Comparison of ENCODE assay signal across 8 cellular contexts in the genomic region with DNA sequence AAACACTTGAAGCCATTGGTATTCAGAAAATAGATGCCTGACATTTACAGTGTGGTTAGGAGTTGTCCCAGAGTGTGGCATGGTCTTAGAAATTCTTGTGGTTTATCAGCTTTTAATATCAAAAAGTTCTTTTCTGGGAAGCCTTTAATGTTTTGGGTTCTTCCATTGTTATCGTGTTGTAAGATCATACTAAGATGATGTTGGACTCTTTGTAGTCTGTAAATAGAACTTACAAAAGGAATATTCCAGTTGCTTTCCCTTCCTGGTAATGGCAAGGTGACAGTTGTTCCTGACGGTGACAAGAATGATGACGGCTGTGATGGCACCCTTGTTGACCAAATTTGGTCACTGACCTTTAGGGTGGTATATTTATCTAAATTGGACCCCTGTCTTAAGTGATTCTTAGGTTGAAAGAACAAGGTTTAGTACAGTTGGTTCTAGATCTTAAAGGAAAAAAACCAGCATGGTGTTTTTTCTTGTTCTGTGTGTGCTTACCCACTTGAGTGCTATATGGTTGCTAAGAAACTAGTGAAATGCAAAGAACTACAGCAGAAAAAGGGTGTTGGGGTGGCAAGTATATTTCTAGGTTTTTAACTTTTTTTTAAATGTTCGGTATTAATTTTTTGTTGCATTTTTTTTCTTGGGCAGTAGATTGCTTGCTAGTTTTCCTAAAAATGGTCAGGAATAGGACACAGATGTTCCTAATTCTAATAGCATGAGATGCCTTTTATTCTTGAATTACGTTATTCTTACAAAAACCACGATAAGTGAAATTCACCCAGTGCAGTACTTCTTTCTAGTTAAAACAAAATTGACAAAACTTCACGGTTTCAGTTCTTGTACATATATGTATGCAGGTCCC. TPM values are rescaled to one million over a fixed set of nuclear protein-coding genes. Genes with fewer than 3 reads are reported as not detected.
DNase-seq lines count a peak whose midpoint lies in the region; ATAC-seq and TF ChIP-seq lines count a peak whose summit lies in the region.

No MANE protein-coding gene starts in this region.

- H3K79me2 ChIP-seq in ACC112 (ENCODE audit: control insufficient read depth, insufficient read depth, low read length, unreplicated experiment) = peaks cover 67% of the 10 kb centered on the region

- peak overlapping the region; percentile 98 for H3K4me3 ChIP-seq in ACC112 (ENCODE audit: low read depth, low read length)
- H3K4me3 ChIP-seq in HUES64 (ENCODE audit: low read length) = peak overlapping the region; percentile 86
- peak overlapping the region; percentile 67 for H3K4me3 ChIP-seq in astrocyte of the cerebellum (ENCODE audit: low read depth, low read length)
- peak overlapping the region; percentile 86 for H3K4me3 ChIP-seq in mesodermal cell (ENCODE audit: extremely low read depth, insufficient read depth, low read length, poor library complexity, severe bottlenecking)

- H3K27ac ChIP-seq in ACC112 (ENCODE audit: low read depth, low read length) (peak overlapping the region; percentile 89), HUES64 (ENCODE audit: low read depth, low read length) (no peak overlapping the region), mesodermal cell (ENCODE audit: low read depth, low read length, severe bottlenecking) (no peak overlapping the region)

- no peak for DNase-seq in astrocyte of the cerebellum (ENCODE audit: low read depth)
- DNase-seq in medulla oblongata (ENCODE audit: extremely low spot score) = no peak
- no peak for DNase-seq in stimulated activated CD4-positive, alpha-beta T cell treated with anti-CD3 and anti-CD28 coated beads, Interleukin-1b, Interleukin-23, amount 100 ng/mL, for 48 hours

- no peaks in the 10 kb centered on the region for H3K9me3 ChIP-seq in HUES64 (ENCODE audit: insufficient read depth, low read depth, low read length)
- H3K9me3 ChIP-seq in mesodermal cell (ENCODE audit: control insufficient read depth, low read length) = no peaks in the 10 kb centered on the region

- ATAC-seq in GM21576 (IDR thresholded peaks at IDR 0.05; ENCODE audit: unreplicated experiment) (no peak), GM21367 (IDR thresholded peaks at IDR 0.05; ENCODE audit: unreplicated experiment) (no peak)

- no peak overlapping the region for H2AFZ ChIP-seq in ACC112 (ENCODE audit: low read length, unreplicated experiment)

- H3K27me3 ChIP-seq in ACC112 (ENCODE audit: insufficient read depth, low read length) (no peaks in the 10 kb centered on the region), HUES64 (ENCODE audit: insufficient read depth, low read length) (no peaks in the 10 kb centered on the region)

- peaks cover 32% of the 10 kb centered on the region for H3K36me3 ChIP-seq in ACC112 (ENCODE audit: insufficient read depth, low read length)
- peaks cover 55% of the 10 kb centered on the region for H3K36me3 ChIP-seq in HUES64 (ENCODE audit: insufficient read depth, low read length)
- H3K36me3 ChIP-seq in mesodermal cell (ENCODE audit: control insufficient read depth, insufficient read depth, low read length) = peaks cover 53% of the 10 kb centered on the region

- 73% methylated on average over 7 of the region's 7 CpGs for WGBS in HUES64
- 63 to 86% methylated on average over 4 to 5 of the region's 7 CpGs for WGBS in mesodermal cell (ENCODE audit: insufficient coverage in 2 of 2), 2 experiments

- H3K9ac ChIP-seq in HUES64 (ENCODE audit: low read depth, low read length) = peak overlapping the region; percentile 100; the same call in 1 of the 2 replicates

- in situ Hi-C loops in astrocyte of the cerebellum (cut with HindIII; ENCODE audit: low sequenced_read_pairs) = no loop called here

- TF ChIP-seq CTCF in astrocyte of the cerebellum (IDR thresholded peaks at IDR 0.05; ENCODE audit: low read depth, low read length, missing control alignments) = no peak

- H3K4me1 ChIP-seq in ACC112 (ENCODE audit: control insufficient read depth, insufficient read depth, low read length, unreplicated experiment) (peaks cover 29% of the 10 kb centered on the region), HUES64 (ENCODE audit: insufficient read depth, low read length) (peaks cover 41% of the 10 kb centered on the region), mesodermal cell (ENCODE audit: control insufficient read depth, insufficient read depth, low read length, poor library complexity, severe bottlenecking) (peaks cover 25% of the 10 kb centered on the region)

RNA-seq across cellular contexts. Expression of a gene that starts 2.1 kb away (rescaled TPM):
- 139 TPM for polyA plus RNA-seq in HUES64 (2013, experiment 1 of 2)
- polyA plus RNA-seq in HUES64 (2013, experiment 2 of 2) = 138 TPM
- 153 TPM for polyA plus RNA-seq in mesodermal cell (2013, experiment 1 of 2)
- polyA plus RNA-seq in mesodermal cell (2013, experiment 2 of 2) = 141 TPM
